32 cellular contexts compared by ENCODE assay signal in genomic region chr4:28883211-28883610, GRCh38.
"Had no signal": no experiment of that assay in that cellular context is flagged by ENCODE, and none has a peak within 500 bp of the region (broad histone marks: within the 10 kb centered on the region; RNA-seq: fewer than 3 reads in every experiment).

No MANE protein-coding gene starts in this region.

- H3K27ac ChIP-seq: adrenal gland, body of pancreas, cardiac muscle cell, colonic mucosa, gastrocnemius medialis, pancreas, psoas muscle, right atrium auricular region, stomach, thyroid gland, upper lobe of left lung, vagina, VCaP had no signal

- H3K4me1 ChIP-seq: adrenal gland, body of pancreas, colonic mucosa, gastrocnemius medialis, pancreas, psoas muscle, right atrium auricular region, stomach, thyroid gland, upper lobe of left lung, vagina had no signal

- H3K27me3 ChIP-seq: adrenal gland, cardiac muscle cell, colonic mucosa, gastrocnemius medialis, pancreas, right atrium auricular region, stomach, thyroid gland, upper lobe of left lung, vagina had no signal

- ATAC-seq: body of pancreas; gastrocnemius medialis; left cardiac atrium; left ventricle myocardium superior; naive thymus-derived CD4-positive, alpha-beta T cell; pancreas; psoas muscle; stimulated activated naive B cell treated with anti-CD40 and anti-IgM and Interleukin-4, amounts not matched to agents 10 μg/mL and 1 μg/mL and 100 μg/mL, for 72 hours had no signal

- H3K4me3 ChIP-seq: adrenal gland, body of pancreas, cardiac muscle cell, colonic mucosa, gastrocnemius medialis, pancreas, psoas muscle, right atrium auricular region, stomach, thyroid gland, upper lobe of left lung, vagina had no signal

- H3K36me3 ChIP-seq: adrenal gland, cardiac muscle cell, colonic mucosa, gastrocnemius medialis, pancreas, right atrium auricular region, stomach, thyroid gland, upper lobe of left lung, vagina had no signal

- DNase-seq: activated CD4-positive, alpha-beta memory T cell treated with anti-CD3 and anti-CD28 coated beads for 36 hours; activated CD4-positive, alpha-beta T cell treated with anti-CD3 and anti-CD28 coated beads for 4 hours; activated CD8-positive, alpha-beta memory T cell treated with anti-CD3 and anti-CD28 coated beads, Interleukin-2, amount 50 U/mL, for 4 hours; activated effector memory CD4-positive, alpha-beta T cell treated with anti-CD3 and anti-CD28 coated beads, Interleukin-2, amount 50 U/mL, for 16 hours; activated naive CD4-positive, alpha-beta T cell treated with anti-CD3 and anti-CD28 coated beads for 36 hours; activated naive CD8-positive, alpha-beta T cell treated with anti-CD3 and anti-CD28 coated beads for 36 hours; activated T-cell treated with anti-CD3 and anti-CD28 coated beads, Interleukin-2, amount 50 U/mL, for 1 hour; adrenal gland; aorta; body of pancreas; cerebellar nuclear complex; colonic mucosa; effector CD8-positive, alpha-beta T cell; gastrocnemius medialis; glutamatergic neuron; left cardiac atrium; left ventricle myocardium superior; midbrain; naive thymus-derived CD4-positive, alpha-beta T cell; nucleus accumbens; pancreas; psoas muscle; stimulated activated CD4-positive, alpha-beta T cell treated with anti-CD3 and anti-CD28 coated beads, Interleukin-15, amount 100 ng/mL, for 24 hours; stimulated activated CD4-positive, alpha-beta T cell treated with anti-CD3 and anti-CD28 coated beads, Interleukin-2, amount 100 ng/mL, for 24 hours; stimulated activated naive B cell treated with anti-CD40 and anti-IgM and Interleukin-4, amounts not matched to agents 10 μg/mL and 1 μg/mL and 100 μg/mL, for 72 hours; stomach; thyroid gland; upper lobe of left lung had no signal
